Comparison of ENCODE assay signal across 19 cellular contexts in the genomic region with DNA sequence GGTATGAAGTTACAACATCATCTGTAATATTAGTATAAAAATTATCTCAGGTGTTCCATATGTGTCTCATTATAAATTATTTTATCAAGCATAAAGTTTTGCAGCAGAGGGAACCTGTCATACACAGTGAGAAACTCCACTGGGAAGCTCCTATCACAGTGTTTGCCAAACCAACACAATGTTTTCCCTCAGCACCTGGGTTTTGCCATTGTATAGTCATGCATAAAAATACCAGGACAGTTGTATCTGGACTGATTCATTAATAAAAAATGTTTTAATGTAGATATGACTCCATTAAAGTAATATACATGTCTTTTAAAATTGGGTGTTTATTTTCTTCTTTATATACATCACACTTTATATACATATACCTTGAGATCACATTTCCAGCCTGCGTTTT. TPM values are rescaled to one million over a fixed set of nuclear protein-coding genes. Genes with fewer than 3 reads are reported as not detected.
A peak's percentile ranks its signal among the peaks of the same experiment; 100 is the strongest.
DNase-seq lines count a peak whose midpoint lies in the region; ATAC-seq, FAIRE-seq and TF ChIP-seq lines count a peak whose summit lies in the region.
"Had no signal": no experiment of that assay in that cellular context is flagged by ENCODE, and none has a peak within 500 bp of the region (broad histone marks: within the 10 kb centered on the region; RNA-seq: fewer than 3 reads in every experiment).

No MANE protein-coding gene starts in this region.

- H3K27me3 Mint-ChIP-seq in T-helper 2 cell treated with Interferon-gamma antibody and Interleukin-4, amounts not matched to agents 5 μg/mL and 100 μg/mL, for 36 hours (ENCODE audit: low read depth) = no peaks in the 10 kb centered on the region

- H3K79me2 ChIP-seq in PC-3 (ENCODE audit: low read length) (no peaks in the 10 kb centered on the region), endothelial cell of umbilical vein (ENCODE audit: control insufficient read depth, insufficient read depth, low read length) (no peaks in the 10 kb centered on the region)

- H3F3A ChIP-seq in PC-3 (ENCODE audit: low read length, unreplicated experiment) = no peaks in the 10 kb centered on the region

- no peaks in the 10 kb centered on the region for H3K36me3 ChIP-seq in PC-3 (ENCODE audit: low read depth, low read length)
- no peaks in the 10 kb centered on the region for H3K36me3 ChIP-seq in endothelial cell of umbilical vein (ENCODE audit: control insufficient read depth in 2 of 2, extremely low read depth in 1 of 2, insufficient read depth in 2 of 2, low read length in 2 of 2)

- ATAC-seq in PC-3 (peak; percentile 65), GM21737 (IDR thresholded peaks at IDR 0.05; ENCODE audit: unreplicated experiment) (no peak)
- ATAC-seq in stimulated activated effector memory CD8-positive, alpha-beta T cell treated with anti-CD3 and anti-CD28 coated beads, Interleukin-12 subunit alpha, Interleukin-12 subunit beta, amount 100 ng/mL, for 72 hours = no peak
- ATAC-seq: GM12878 had no signal

- H3K4me1 ChIP-seq in PC-3 (ENCODE audit: insufficient read depth, low read length) (peaks cover 20% of the 10 kb centered on the region; the same call in 1 of the 2 replicates), endothelial cell of umbilical vein (ENCODE audit: control insufficient read depth, extremely low read depth, insufficient read depth, low read length) (peaks cover 5% of the 10 kb centered on the region)

- no peaks in the 10 kb centered on the region for H4K20me1 ChIP-seq in PC-3 (ENCODE audit: low read length)
- no peaks in the 10 kb centered on the region for H4K20me1 ChIP-seq in endothelial cell of umbilical vein (replicated peaks; ENCODE audit: control insufficient read depth, extremely low read depth, insufficient read depth, low read length)

- H3K27ac ChIP-seq in PC-3 (ENCODE audit: low read length) (no peak overlapping the region), endothelial cell of umbilical vein (ENCODE audit: insufficient read depth, low read depth, low read length) (no peak overlapping the region)

- no peaks in the 10 kb centered on the region for H3K4me1 Mint-ChIP-seq in stimulated activated effector memory CD8-positive, alpha-beta T cell treated with anti-CD3 and anti-CD28 coated beads, Interleukin-12 subunit alpha, Interleukin-12 subunit beta, amount 100 ng/mL, for 72 hours
- H3K4me1 Mint-ChIP-seq in T-helper 2 cell treated with Interferon-gamma antibody and Interleukin-4, amounts not matched to agents 5 μg/mL and 100 μg/mL, for 36 hours (ENCODE audit: low read depth) = no peaks in the 10 kb centered on the region
- H3K4me1 Mint-ChIP-seq: CD14-positive monocyte had no signal

- TF ChIP-seq POLR2A in endothelial cell of umbilical vein (IDR thresholded peaks at IDR 0.05; ENCODE audit: low read depth, low read length) = no peak

- no peaks in the 10 kb centered on the region for H3K36me3 Mint-ChIP-seq in stimulated activated effector memory CD8-positive, alpha-beta T cell treated with anti-CD3 and anti-CD28 coated beads, Interleukin-12 subunit alpha, Interleukin-12 subunit beta, amount 100 ng/mL, for 72 hours
- H3K36me3 Mint-ChIP-seq in T-helper 2 cell treated with Interferon-gamma antibody and Interleukin-4, amounts not matched to agents 5 μg/mL and 100 μg/mL, for 36 hours (ENCODE audit: low read depth) = no peaks in the 10 kb centered on the region

- BruUV-seq in PC-3 (replicated peaks; lab: Mats Ljungman, UMichigan) = no TSS peak
- BruUV-seq in endothelial cell of umbilical vein (replicated peaks; lab: Mats Ljungman, UMichigan) = no TSS peak

- no peaks in the 10 kb centered on the region for H3K9me1 ChIP-seq in endothelial cell of umbilical vein (replicated peaks; ENCODE audit: control insufficient read depth, extremely low read depth, insufficient read depth, low read length)

- no peak overlapping the region for H3K4me3 Mint-ChIP-seq in stimulated activated effector memory CD8-positive, alpha-beta T cell treated with anti-CD3 and anti-CD28 coated beads, Interleukin-12 subunit alpha, Interleukin-12 subunit beta, amount 100 ng/mL, for 72 hours
- H3K4me3 Mint-ChIP-seq in T-helper 2 cell treated with Interferon-gamma antibody and Interleukin-4, amounts not matched to agents 5 μg/mL and 100 μg/mL, for 36 hours = no peak overlapping the region
- H3K4me3 Mint-ChIP-seq: CD14-positive monocyte had no signal

- no peak for FAIRE-seq in endothelial cell of umbilical vein (lab: Jason Lieb, UNC)
- FAIRE-seq: G401.6, GM12878, H1 had no signal

- H3K4me3 ChIP-seq in PC-3 (ENCODE audit: low read length) (no peak overlapping the region), endothelial cell of umbilical vein (replicated peaks in 1 of 3; ENCODE audit: insufficient read depth in 1 of 3, low read depth in 1 of 3, low read length in 3 of 3) (no peak overlapping the region)
- H3K4me3 ChIP-seq: GM12878 had no signal

- no peak overlapping the region for H2AFZ ChIP-seq in PC-3 (ENCODE audit: low read length)
- H2AFZ ChIP-seq in endothelial cell of umbilical vein (ENCODE audit: low read depth, low read length) = no peak overlapping the region

- H3K9ac ChIP-seq in PC-3 (ENCODE audit: low read length) = no peak overlapping the region
- no peak overlapping the region for H3K9ac ChIP-seq in endothelial cell of umbilical vein (replicated peaks; ENCODE audit: extremely low read depth, insufficient read depth, low read length)

- DNase-seq in ELR (ENCODE audit: low read depth) (peak; percentile 1), PC-3 (peak; percentile 40), endothelial cell of umbilical vein (ENCODE audit: low read depth, low spot score) (peak; percentile 17), kidney glomerular epithelial cell (lab: John Stamatoyannopoulos, UW) (peak; percentile 46), cerebellar nuclear complex (lab: John Stamatoyannopoulos, UW) (no peak)
- no peak for DNase-seq in stimulated activated effector memory CD8-positive, alpha-beta T cell treated with anti-CD3 and anti-CD28 coated beads, Interleukin-12 subunit alpha, Interleukin-12 subunit beta, amount 100 ng/mL, for 72 hours (ENCODE audit: low spot score in 2 of 2)
- no peak for DNase-seq in T-helper 2 cell treated with Interferon-gamma antibody and Interleukin-4, amounts not matched to agents 5 μg/mL and 100 μg/mL, for 36 hours (ENCODE audit: low spot score)
- DNase-seq: AML-193, DMS79 treated with DMSO at 0.1 percent for 48 hours, NCI-H1105, NCI-H1694, NCI-H2227 treated with DMSO at 0.1 percent for 48 hours, NCI-H524 treated with DMSO at 0.1 percent for 48 hours, SIG-M5 had no signal

- intact Hi-C loops in PC-3 (cut with micrococcal nuclease) (no loop called here), endothelial cell of umbilical vein (cut with micrococcal nuclease) (no loop called here)

- H3K4me2 ChIP-seq in PC-3 (ENCODE audit: low read length) (no peak overlapping the region), endothelial cell of umbilical vein (ENCODE audit: insufficient read depth, low read length) (no peak overlapping the region)

- CTCF ChIA-PET in PC-3 (lab: Charles Lee) (no interaction called here), endothelial cell of umbilical vein (lab: Charles Lee) (interaction anchor here (1.2 kb wide), 1 partner anchor 12 kb away, joined by 3 read pairs; no protein-coding TSS in a partner anchor)

- no peak for TF ChIP-seq CTCF in PC-3 (conservative IDR thresholded peaks at IDR 0.05; ENCODE audit: low read depth, low read length)
- no peak for TF ChIP-seq CTCF in endothelial cell of umbilical vein (IDR thresholded peaks at IDR 0.05; ENCODE audit: extremely low read depth in 1 of 2, insufficient read depth in 1 of 2, low read depth in 1 of 2, low read length in 2 of 2)

- H3K27me3 ChIP-seq in PC-3 (ENCODE audit: low read length) (no peaks in the 10 kb centered on the region), endothelial cell of umbilical vein (ENCODE audit: control insufficient read depth in 2 of 2, insufficient read depth in 2 of 2, low read length in 2 of 2) (no peaks in the 10 kb centered on the region)

- H3K9me3 ChIP-seq in PC-3 (ENCODE audit: low read length) = no peaks in the 10 kb centered on the region
- no peaks in the 10 kb centered on the region for H3K9me3 ChIP-seq in endothelial cell of umbilical vein (replicated peaks; ENCODE audit: control insufficient read depth, insufficient read depth, low read length)

- H3K9me3 Mint-ChIP-seq in stimulated activated effector memory CD8-positive, alpha-beta T cell treated with anti-CD3 and anti-CD28 coated beads, Interleukin-12 subunit alpha, Interleukin-12 subunit beta, amount 100 ng/mL, for 72 hours = no peaks in the 10 kb centered on the region
- peaks cover 2% of the 10 kb centered on the region for H3K9me3 Mint-ChIP-seq in T-helper 2 cell treated with Interferon-gamma antibody and Interleukin-4, amounts not matched to agents 5 μg/mL and 100 μg/mL, for 36 hours

- dilution Hi-C loops in endothelial cell of umbilical vein (cut with MboI; ENCODE audit: extremely low pct_ligation_motif_present, low sequenced_read_pairs) = no loop called here

- POLR2A ChIA-PET in PC-3 (lab: Charles Lee; ENCODE audit: unreplicated experiment) = no interaction called here
- POLR2A ChIA-PET in endothelial cell of umbilical vein (lab: Charles Lee) = no interaction called here

- no peaks in the 10 kb centered on the region for H3K9me2 ChIP-seq in PC-3 (replicated peaks; ENCODE audit: low read length)

- H3K27ac Mint-ChIP-seq in stimulated activated effector memory CD8-positive, alpha-beta T cell treated with anti-CD3 and anti-CD28 coated beads, Interleukin-12 subunit alpha, Interleukin-12 subunit beta, amount 100 ng/mL, for 72 hours = no peak overlapping the region
- no peak overlapping the region for H3K27ac Mint-ChIP-seq in T-helper 2 cell treated with Interferon-gamma antibody and Interleukin-4, amounts not matched to agents 5 μg/mL and 100 μg/mL, for 36 hours
- H3K27ac Mint-ChIP-seq: CD14-positive monocyte had no signal

RNA-seq across cellular contexts. Expression of gene METTL25, which starts 56.6 kb away (rescaled TPM):
- total RNA-seq in PC-3 (2014; rRNA removed) (5.1 and 7.9 TPM in 2 replicates), endothelial cell of umbilical vein (8.5 and 10.4 TPM in 2 replicates)
- polyA plus RNA-seq in endothelial cell of umbilical vein = 3.2 and 6.5 TPM in 2 replicates
- polyA plus RNA-seq in endothelial cell of umbilical vein (2011; cell fraction: cytosol; rRNA removed) = 7.6 and 7.7 TPM in 2 replicates
- 8.2 and 9.7 TPM in 2 replicates for polyA plus RNA-seq in endothelial cell of umbilical vein (2011; cell fraction: nucleus; rRNA removed)
- 8.4 and 13.7 TPM in 2 replicates for polyA plus RNA-seq in endothelial cell of umbilical vein (2012)
- 10.7 and 11.0 TPM in 2 replicates for polyA minus RNA-seq in endothelial cell of umbilical vein
- polyA minus RNA-seq in endothelial cell of umbilical vein (2011; cell fraction: cytosol; rRNA and poly(A)+ RNA removed) = 2.6 TPM
- 26.4 and 32.4 TPM in 2 replicates for polyA minus RNA-seq in endothelial cell of umbilical vein (2011; cell fraction: nucleus; rRNA and poly(A)+ RNA removed)

RNA-seq across cellular contexts. Expression of gene CCDC59, which starts 56.7 kb away (rescaled TPM):
- 53.0 and 70.1 TPM in 2 replicates for total RNA-seq in PC-3 (2014; rRNA removed)
- 45.4 and 50.7 TPM in 2 replicates for total RNA-seq in endothelial cell of umbilical vein
- polyA plus RNA-seq in endothelial cell of umbilical vein = 6.9 and 12.1 TPM in 2 replicates
- 23.5 and 24.1 TPM in 2 replicates for polyA plus RNA-seq in endothelial cell of umbilical vein (2011; cell fraction: cytosol; rRNA removed)
- 22.2 and 29.5 TPM in 2 replicates for polyA plus RNA-seq in endothelial cell of umbilical vein (2011; cell fraction: nucleus; rRNA removed)
- 53.1 and 58.4 TPM in 2 replicates for polyA plus RNA-seq in endothelial cell of umbilical vein (2012)
- 3.0 and 6.3 TPM in 2 replicates for polyA minus RNA-seq in endothelial cell of umbilical vein
- 15.4 TPM for polyA minus RNA-seq in endothelial cell of umbilical vein (2011; cell fraction: cytosol; rRNA and poly(A)+ RNA removed)
- 19.1 and 21.1 TPM in 2 replicates for polyA minus RNA-seq in endothelial cell of umbilical vein (2011; cell fraction: nucleus; rRNA and poly(A)+ RNA removed)

Comparison
In these comparisons a context has a peak if more than half of its experiments do, and no peak if none do; other contexts are left out.
1. DNase-seq: peak in ELR (single experiment), PC-3 (single experiment), endothelial cell of umbilical vein (single experiment) and kidney glomerular epithelial cell (single experiment); none in cerebellar nuclear complex (0 of 2), stimulated activated effector memory CD8-positive, alpha-beta T cell treated with anti-CD3 and anti-CD28 coated beads, Interleukin-12 subunit alpha, Interleukin-12 subunit beta, amount 100 ng/mL, for 72 hours (0 of 2) and T-helper 2 cell treated with Interferon-gamma antibody and Interleukin-4, amounts not matched to agents 5 μg/mL and 100 μg/mL, for 36 hours (single experiment).